ENCODE assay signal across 8 cellular contexts in the genomic region with DNA sequence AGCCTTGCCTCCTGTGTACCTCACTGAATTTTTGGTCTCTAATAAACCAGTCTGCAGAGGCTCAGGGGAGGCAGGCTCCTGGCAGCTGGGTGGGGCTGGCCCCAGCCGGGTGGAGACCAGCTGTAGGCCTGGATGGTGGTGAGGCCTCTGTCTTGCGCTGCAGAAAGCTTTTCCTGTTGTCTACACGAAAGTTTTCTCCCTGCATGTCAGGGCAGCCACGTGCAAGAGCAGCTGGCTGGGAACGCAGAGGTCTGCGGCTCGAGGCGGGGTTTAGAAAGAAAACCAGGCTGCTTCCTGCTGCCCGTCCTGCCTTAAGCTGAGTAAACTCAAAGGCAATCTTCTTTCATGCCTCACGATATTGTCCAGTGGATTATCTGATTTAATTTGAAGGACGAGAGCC. TPM values are rescaled to one million over a fixed set of nuclear protein-coding genes. Genes with fewer than 3 reads are reported as not detected.
DNase-seq lines count a peak whose midpoint lies in the region; ATAC-seq and TF ChIP-seq lines count a peak whose summit lies in the region.

No MANE protein-coding gene starts in this region.

- DNase-seq in AG09309 (ENCODE audit: low read depth) (peak; percentile 76), NCI-H69 (lab: John Stamatoyannopoulos, UW) (peak; percentile 58), fibroblast of peridontal ligament (ENCODE audit: extremely low read depth) (peak; percentile 89), retina (peak; percentile 39), ACHN (no peak), NCI-H128 (lab: John Stamatoyannopoulos, UW; ENCODE audit: unreplicated experiment) (no peak), DMS79 (lab: John Stamatoyannopoulos, UW) (no peak)
- peak; percentile 40 for DNase-seq in activated T-cell treated with anti-CD3 and anti-CD28 coated beads, Interleukin-2, amount 50 U/mL, for 4 hours

- in situ Hi-C loops in ACHN (cut with HindIII; ENCODE audit: low pct_ligation_motif_present, low pct_unique_long_range_greater_than_20kb, low sequenced_read_pairs), result no loop called here

- ATAC-seq in activated T-cell treated with anti-CD3 and anti-CD28 coated beads, Interleukin-2, amount 50 U/mL, for 4 hours, result peak; percentile 72 to 75

- TF ChIP-seq CTCF in AG09309 (IDR thresholded peaks at IDR 0.05; ENCODE audit: control insufficient read depth, insufficient read depth, low read depth, low read length, missing control alignments), result no peak

- peak overlapping the region; percentile 2 for H3K4me3 Mint-ChIP-seq in activated T-cell treated with anti-CD3 and anti-CD28 coated beads, Interleukin-2, amount 50 U/mL, for 4 hours

- H3K4me1 Mint-ChIP-seq in activated T-cell treated with anti-CD3 and anti-CD28 coated beads, Interleukin-2, amount 50 U/mL, for 4 hours (ENCODE audit: low read depth), result peaks cover 35% of the 10 kb centered on the region

- H3K27me3 Mint-ChIP-seq in activated T-cell treated with anti-CD3 and anti-CD28 coated beads, Interleukin-2, amount 50 U/mL, for 4 hours (ENCODE audit: low read depth), result no peaks in the 10 kb centered on the region

- H3K4me3 ChIP-seq in AG09309 (ENCODE audit: control insufficient read depth, low read depth, low read length), result no peak overlapping the region

- no peaks in the 10 kb centered on the region for H3K36me3 Mint-ChIP-seq in activated T-cell treated with anti-CD3 and anti-CD28 coated beads, Interleukin-2, amount 50 U/mL, for 4 hours (ENCODE audit: insufficient read depth)

- no peaks in the 10 kb centered on the region for H3K9me3 Mint-ChIP-seq in activated T-cell treated with anti-CD3 and anti-CD28 coated beads, Interleukin-2, amount 50 U/mL, for 4 hours

RNA-seq across cellular contexts. Expression of a gene that starts 2.4 kb away (rescaled TPM):
- total RNA-seq in activated T-cell treated with anti-CD3 and anti-CD28 coated beads, Interleukin-2, amount 50 U/mL, for 4 hours, result 1 to 10 TPM; 1.1 to 1.3 (median 1.3) TPM

RNA-seq across cellular contexts. Expression of a gene that starts 21.6 kb away (rescaled TPM):
- under 1 TPM; 0.45 to 0.60 (median 0.56) TPM for total RNA-seq in activated T-cell treated with anti-CD3 and anti-CD28 coated beads, Interleukin-2, amount 50 U/mL, for 4 hours

RNA-seq across cellular contexts. Expression of a gene that starts 39.8 kb away (rescaled TPM):
- 10 to 100 TPM; 21.1 to 24.0 (median 21.5) TPM for total RNA-seq in activated T-cell treated with anti-CD3 and anti-CD28 coated beads, Interleukin-2, amount 50 U/mL, for 4 hours

RNA-seq across cellular contexts. Expression of a gene that starts 54.1 kb away (rescaled TPM):
- under 1 TPM; 0.08 to 0.19 (median 0.13) TPM for total RNA-seq in activated T-cell treated with anti-CD3 and anti-CD28 coated beads, Interleukin-2, amount 50 U/mL, for 4 hours

Comparison
In these comparisons a context has a peak if more than half of its experiments do, and no peak if none do; other contexts are left out.
1. DNase-seq: peak in AG09309 (single experiment), NCI-H69 (single experiment), activated T-cell treated with anti-CD3 and anti-CD28 coated beads, Interleukin-2, amount 50 U/mL, for 4 hours (single experiment), fibroblast of peridontal ligament (single experiment) and retina (single experiment); none in ACHN (single experiment), NCI-H128 (single experiment) and DMS79 (single experiment).